16 cellular contexts compared by ENCODE assay signal in genomic region chr15:63950911-63951481, GRCh38.
DNase-seq lines count a peak whose midpoint lies in the region; ATAC-seq, FAIRE-seq and TF ChIP-seq lines count a peak whose summit lies in the region.
"Had no signal": no experiment of that assay in that cellular context is flagged by ENCODE, and none has a peak within 500 bp of the region (broad histone marks: within the 10 kb centered on the region; RNA-seq: fewer than 3 reads in every experiment).

No MANE protein-coding gene starts in this region.

- peaks cover 3% of the 10 kb centered on the region for H3K36me3 Mint-ChIP-seq in activated CD4-positive, alpha-beta T cell treated with anti-CD3 and anti-CD28 coated beads, Interleukin-2, amount 10 ng/mL, durations not matched to agents 24 days and 14 days (ENCODE audit: low read depth)
- no peaks in the 10 kb centered on the region for H3K36me3 Mint-ChIP-seq in astrocyte (ENCODE audit: low read depth, unreplicated experiment)
- H3K36me3 Mint-ChIP-seq: mesothelial cell of epicardium had no signal

- no peak overlapping the region for H3K27ac Mint-ChIP-seq in activated CD4-positive, alpha-beta T cell treated with anti-CD3 and anti-CD28 coated beads, Interleukin-2, amount 10 ng/mL, durations not matched to agents 24 days and 14 days
- no peak overlapping the region for H3K27ac Mint-ChIP-seq in astrocyte (ENCODE audit: unreplicated experiment)
- H3K27ac Mint-ChIP-seq: activated CD4-positive, alpha-beta memory T cell treated with anti-CD3 and anti-CD28 coated beads, Interleukin-2, amount 10 ng/mL, durations not matched to agents 7 days and 5 days; mesothelial cell of epicardium had no signal

- intact Hi-C loops in activated CD4-positive, alpha-beta T cell treated with anti-CD3 and anti-CD28 coated beads, Interleukin-2, amount 10 ng/mL, durations not matched to agents 24 days and 14 days (cut with micrococcal nuclease), result no loop called here
- intact Hi-C loops in tibial artery (cut with DNase I; ENCODE audit: low total_unique reads), result no loop called here

- TF ChIP-seq EP300 in gastroesophageal sphincter (IDR thresholded peaks at IDR 0.05), result no peak

- H3K4me3 ChIP-seq in astrocyte (ENCODE audit: insufficient read depth, low read depth, low read length) (no peak overlapping the region), gastroesophageal sphincter (no peak overlapping the region), tibial artery (no peak overlapping the region)
- H3K4me3 ChIP-seq: suprapubic skin had no signal

- H3K4me2 ChIP-seq in astrocyte (ENCODE audit: low read length), result peak overlapping the region; percentile 51

- no peak for TF ChIP-seq POLR2A in gastroesophageal sphincter (IDR thresholded peaks at IDR 0.05)

- no peaks in the 10 kb centered on the region for H3K27me3 ChIP-seq in astrocyte (ENCODE audit: insufficient read depth, low read length)
- H3K27me3 ChIP-seq in gastroesophageal sphincter, result no peaks in the 10 kb centered on the region
- H3K27me3 ChIP-seq in tibial artery, result no peaks in the 10 kb centered on the region
- H3K27me3 ChIP-seq: suprapubic skin had no signal

- no peak overlapping the region for H2AFZ ChIP-seq in astrocyte (ENCODE audit: low read depth, low read length)

- H3K9ac ChIP-seq in astrocyte (ENCODE audit: low read length), result no peak overlapping the region

- H3K79me2 ChIP-seq in astrocyte (ENCODE audit: insufficient read depth, low read length), result no peaks in the 10 kb centered on the region

- ATAC-seq in gastroesophageal sphincter, result peak; percentile 46
- ATAC-seq in HG03439 (IDR thresholded peaks at IDR 0.05; ENCODE audit: unreplicated experiment), result no peak
- no peak for ATAC-seq in GM18520 (IDR thresholded peaks at IDR 0.05; ENCODE audit: unreplicated experiment)

- H3K36me3 ChIP-seq in astrocyte (ENCODE audit: insufficient read depth, low read length) (no peaks in the 10 kb centered on the region), gastroesophageal sphincter (no peaks in the 10 kb centered on the region), tibial artery (no peaks in the 10 kb centered on the region)
- H3K36me3 ChIP-seq: suprapubic skin had no signal

- peaks cover 20% of the 10 kb centered on the region for H3K9me3 Mint-ChIP-seq in activated CD4-positive, alpha-beta T cell treated with anti-CD3 and anti-CD28 coated beads, Interleukin-2, amount 10 ng/mL, durations not matched to agents 24 days and 14 days
- H3K9me3 Mint-ChIP-seq in astrocyte (ENCODE audit: unreplicated experiment), result peaks cover 7% of the 10 kb centered on the region
- H3K9me3 Mint-ChIP-seq: activated CD4-positive, alpha-beta memory T cell treated with anti-CD3 and anti-CD28 coated beads, Interleukin-2, amount 10 ng/mL, durations not matched to agents 7 days and 5 days had no signal

- H3K4me3 Mint-ChIP-seq in activated CD4-positive, alpha-beta T cell treated with anti-CD3 and anti-CD28 coated beads, Interleukin-2, amount 10 ng/mL, durations not matched to agents 24 days and 14 days, result no peak overlapping the region
- no peak overlapping the region for H3K4me3 Mint-ChIP-seq in astrocyte (ENCODE audit: unreplicated experiment)
- H3K4me3 Mint-ChIP-seq: activated CD4-positive, alpha-beta memory T cell treated with anti-CD3 and anti-CD28 coated beads, Interleukin-2, amount 10 ng/mL, durations not matched to agents 7 days and 5 days; mesothelial cell of epicardium had no signal

- H3K27me3 Mint-ChIP-seq in activated CD4-positive, alpha-beta T cell treated with anti-CD3 and anti-CD28 coated beads, Interleukin-2, amount 10 ng/mL, durations not matched to agents 24 days and 14 days, result peaks cover 14% of the 10 kb centered on the region
- H3K27me3 Mint-ChIP-seq in astrocyte (ENCODE audit: low read depth, unreplicated experiment), result peaks cover 12% of the 10 kb centered on the region

- peaks cover 8% of the 10 kb centered on the region for H3K4me1 Mint-ChIP-seq in activated CD4-positive, alpha-beta T cell treated with anti-CD3 and anti-CD28 coated beads, Interleukin-2, amount 10 ng/mL, durations not matched to agents 24 days and 14 days
- H3K4me1 Mint-ChIP-seq in astrocyte (ENCODE audit: low read depth, unreplicated experiment), result peaks cover 8% of the 10 kb centered on the region
- H3K4me1 Mint-ChIP-seq: mesothelial cell of epicardium had no signal

- no peaks in the 10 kb centered on the region for H3K9me3 ChIP-seq in astrocyte (ENCODE audit: insufficient read depth, low read depth, low read length)
- no peaks in the 10 kb centered on the region for H3K9me3 ChIP-seq in gastroesophageal sphincter
- no peaks in the 10 kb centered on the region for H3K9me3 ChIP-seq in tibial artery
- H3K9me3 ChIP-seq: suprapubic skin had no signal

- DNase-seq in activated CD4-positive, alpha-beta T cell treated with anti-CD3 and anti-CD28 coated beads, Interleukin-2, amount 10 ng/mL, durations not matched to agents 24 days and 14 days, result peak; percentile 48
- no peak for DNase-seq in activated CD4-positive, alpha-beta T cell treated with anti-CD3 and anti-CD28 coated beads for 1 hour
- DNase-seq in astrocyte (ENCODE audit: low read depth) (peak; percentile 94), tibial artery (no peak), SK-N-DZ (ENCODE audit: low spot score) (no peak)
- DNase-seq: activated CD4-positive, alpha-beta memory T cell treated with anti-CD3 and anti-CD28 coated beads, Interleukin-2, amount 10 ng/mL, durations not matched to agents 7 days and 5 days; activated naive CD4-positive, alpha-beta T cell treated with anti-CD3 and anti-CD28 coated beads, Interleukin-2, amount 50 U/mL, for 16 hours; NCI-H2171 treated with DMSO at 0.1 percent for 48 hours; retina; T1000 had no signal

- no peaks in the 10 kb centered on the region for H4K20me1 ChIP-seq in astrocyte (ENCODE audit: insufficient read depth, low read length)

- 9 to 49% methylated on average over 2 to 4 of the region's 6 CpGs for WGBS in gastroesophageal sphincter (ENCODE audit: low coverage in 1 of 2), 2 donors

- no peak for TF ChIP-seq CTCF in astrocyte (IDR thresholded peaks at IDR 0.05; ENCODE audit: insufficient read depth, low read depth, low read length)
- TF ChIP-seq CTCF in gastroesophageal sphincter (IDR thresholded peaks at IDR 0.05), result no peak
- no peak for TF ChIP-seq CTCF in tibial artery (IDR thresholded peaks at IDR 0.05)

- peaks cover 13% of the 10 kb centered on the region for H3K4me1 ChIP-seq in astrocyte (ENCODE audit: insufficient read depth, low read length)
- H3K4me1 ChIP-seq in gastroesophageal sphincter, result peaks cover 0 to 16% (median 0%) of the 10 kb centered on the region in 3 donors
- H3K4me1 ChIP-seq in tibial artery, result peaks cover 0 to 22% (median 11%) of the 10 kb centered on the region in 4 donors

- FAIRE-seq in astrocyte (lab: Jason Lieb, UNC), result peak; percentile 68
- FAIRE-seq: A204.1 had no signal

- H3K27ac ChIP-seq in astrocyte (ENCODE audit: low read depth, low read length), result peak overlapping the region; percentile 22
- peak overlapping the region in 3 of 4 donors; percentile 37 to 51 (median 48) for H3K27ac ChIP-seq in gastroesophageal sphincter
- peak overlapping the region; percentile 55 to 56 for H3K27ac ChIP-seq in tibial artery

Comparison
In these comparisons a context has a peak if more than half of its experiments do, and no peak if none do; other contexts are left out.
1. DNase-seq: peak in activated CD4-positive, alpha-beta T cell treated with anti-CD3 and anti-CD28 coated beads, Interleukin-2, amount 10 ng/mL, durations not matched to agents 24 days and 14 days (single experiment) and astrocyte (single experiment); none in activated CD4-positive, alpha-beta T cell treated with anti-CD3 and anti-CD28 coated beads for 1 hour (single experiment), tibial artery (0 of 2) and SK-N-DZ (single experiment).
2. Peak in every context shown above with its lines, with median percentiles within 50 percentile points of each other: H3K27ac ChIP-seq.